In the genomic region with DNA sequence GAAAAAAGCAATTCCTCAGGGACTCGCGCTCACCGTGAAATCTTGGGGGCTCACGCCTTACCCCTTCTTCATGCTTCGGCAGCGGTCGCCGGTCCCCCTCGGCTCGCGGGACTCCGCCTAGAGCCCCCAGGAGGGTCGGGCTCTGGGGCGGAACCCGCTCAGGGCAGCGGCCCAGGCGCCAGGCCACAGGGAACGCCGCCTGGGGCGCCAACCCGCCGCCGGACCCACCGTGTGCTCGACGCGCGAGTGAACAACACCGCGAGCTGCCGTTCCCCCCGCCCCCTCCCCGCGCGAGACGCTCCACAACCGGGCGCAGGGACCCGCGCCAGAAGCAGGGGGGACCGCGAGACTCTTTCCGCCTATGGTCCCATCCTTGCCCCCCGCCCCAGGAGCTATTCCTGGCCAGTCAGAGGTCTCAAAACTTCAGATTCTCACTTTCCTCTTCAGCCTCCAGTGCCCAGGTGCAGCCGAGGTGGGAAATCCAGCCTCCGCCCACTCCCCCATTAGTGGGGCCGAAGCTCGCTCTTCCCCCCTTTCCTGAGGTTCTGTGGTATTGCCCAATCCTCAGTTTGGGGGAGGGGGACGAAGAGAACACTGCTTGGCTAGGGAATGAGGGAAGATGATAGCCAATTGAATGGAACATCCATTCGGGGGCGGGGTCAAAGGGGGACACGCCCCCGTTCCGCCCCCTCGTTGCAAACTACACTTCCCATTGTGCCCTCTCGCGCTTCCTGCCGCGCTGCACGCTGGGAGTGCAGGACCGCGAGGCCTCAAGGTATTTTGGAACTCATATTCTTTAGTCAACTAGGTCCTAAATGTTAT, we compare ENCODE assay signal across 8 cellular contexts.
DNase-seq lines count a peak whose midpoint lies in the region; ATAC-seq lines count a peak whose summit lies in the region.

Gene WASF1 (minus strand): TSS at position 265 of the 822 bp plus-strand sequence. CDS start 52,069 bp downstream, outside the sequence.

- DNase-seq in AG08396 (ENCODE audit: low spot score) (peak; percentile 93), NCI-H446 (lab: John Stamatoyannopoulos, UW) (peak; percentile 96 to 97), cerebellar nuclear complex (lab: John Stamatoyannopoulos, UW) (peak; percentile 89 to 98), islet precursor cell (peak; percentile 99)
- DNase-seq in stimulated activated CD4-positive, alpha-beta T cell treated with anti-CD3 and anti-CD28 coated beads, Interleukin-12 subunit alpha, Interleukin-12 subunit beta, amount 100 ng/mL, for 4 hours, result peak; percentile 85

- ATAC-seq in GM19035 (IDR thresholded peaks at IDR 0.05; ENCODE audit: unreplicated experiment) (peak; percentile 85), HG03354 (IDR thresholded peaks at IDR 0.05; ENCODE audit: poor library complexity, severe bottlenecking, unreplicated experiment) (peak; percentile 92)
- ATAC-seq in activated CD4-positive, CD25-positive, alpha-beta regulatory T cell treated with anti-CD3 and anti-CD28 coated beads, Interleukin-2, amount 50 U/mL, for 24 hours, result peak; percentile 93 to 95

Comparison
In these comparisons a context has a peak if more than half of its experiments do, and no peak if none do; other contexts are left out.
1. Peak in every context shown above with its lines: DNase-seq and ATAC-seq.